15 cellular contexts compared by ENCODE assay signal in the genomic region with DNA sequence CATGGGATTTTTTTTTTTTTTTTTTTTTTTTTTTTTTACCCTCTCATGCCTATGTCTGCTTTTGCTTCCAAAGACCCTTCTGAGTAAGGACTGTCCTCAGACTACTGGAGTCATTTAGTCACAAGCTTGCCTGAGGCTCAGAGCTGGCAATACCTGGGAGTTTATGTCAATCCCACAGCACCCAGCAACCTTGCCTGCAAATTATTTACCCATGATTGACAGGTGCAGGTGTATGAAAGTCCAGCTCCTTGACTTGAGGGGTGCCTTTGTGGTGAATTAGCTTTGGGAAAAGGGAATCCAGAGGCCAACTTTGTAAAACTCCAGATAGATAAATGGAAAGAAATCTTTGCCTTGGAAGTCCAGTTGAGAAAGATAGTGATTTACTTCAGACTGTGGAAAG. TPM values are rescaled to one million over a fixed set of nuclear protein-coding genes. Genes with fewer than 3 reads are reported as not detected.
DNase-seq lines count a peak whose midpoint lies in the region; ATAC-seq, FAIRE-seq and TF ChIP-seq lines count a peak whose summit lies in the region.
"Not testable (repeated sequence)": the region's sequence is repeated elsewhere in the genome, so short reads cannot be mapped to it uniquely, and the experiment has no call there.
"Had no signal": no experiment of that assay in that cellular context is flagged by ENCODE, and none has a peak within 500 bp of the region (broad histone marks: within the 10 kb centered on the region; RNA-seq: fewer than 3 reads in every experiment).

No MANE protein-coding gene starts in this region.

- H3K9ac ChIP-seq in HepG2 (ENCODE audit: insufficient read depth, low read depth, low read length) = not testable (repeated sequence)

- not testable (repeated sequence) for ATAC-seq in CD8-positive, alpha-beta T cell; activated CD8-positive, alpha-beta T cell treated with anti-CD3 and anti-CD28 coated beads for 36 hours; effector memory CD8-positive, alpha-beta T cell (replicated peaks); HepG2; naive thymus-derived CD8-positive, alpha-beta T cell

- H3K27ac ChIP-seq in CD8-positive, alpha-beta T cell (ENCODE audit: low read depth, low read length); SJCRH30; HepG2 (ENCODE audit: extremely low read length, insufficient read depth, low read length); small intestine (ENCODE audit: low read depth in 1 of 2, low read length in 1 of 2): not testable (repeated sequence)

- not testable (repeated sequence) for H3K79me2 ChIP-seq in HepG2 (ENCODE audit: insufficient read depth, low read length)

- H2AFZ ChIP-seq in HepG2 (ENCODE audit: low read length) = not testable (repeated sequence)

- in situ Hi-C loops in HepG2 (cut with HindIII; ENCODE audit: extremely low pct_ligation_motif_present, low pct_unique_long_range_greater_than_20kb) = loop anchor here (10.0 kb wide), 1 partner anchor 45 kb away; no protein-coding TSS in a partner anchor

- H3K4me2 ChIP-seq in HepG2 (ENCODE audit: low read depth, low read length) = not testable (repeated sequence)

- not testable (repeated sequence) for H3K4me3 Mint-ChIP-seq in CD8-positive, alpha-beta T cell; activated CD8-positive, alpha-beta T cell treated with anti-CD3 and anti-CD28 coated beads for 36 hours; activated naive CD8-positive, alpha-beta T cell treated with anti-CD3 and anti-CD28 coated beads for 36 hours; effector memory CD8-positive, alpha-beta T cell; naive thymus-derived CD8-positive, alpha-beta T cell

- not testable (repeated sequence) for TF ChIP-seq POLR2A in HepG2 (IDR thresholded peaks at IDR 0.05; ENCODE audit: insufficient read depth in 1 of 2, low read depth in 2 of 2, low read length in 2 of 2)

- not testable (repeated sequence) for BruUV-seq in HepG2 (replicated peaks; lab: Mats Ljungman, UMichigan)

- not testable (repeated sequence) for H3K36me3 ChIP-seq in CD8-positive, alpha-beta T cell (ENCODE audit: insufficient read depth, low read length); SJCRH30; HepG2 (replicated peaks in 1 of 2; ENCODE audit: control insufficient read depth in 1 of 2, insufficient read depth in 2 of 2, low read length in 2 of 2); small intestine (ENCODE audit: control insufficient read depth in 2 of 2, insufficient read depth in 2 of 2, low read length in 2 of 2)

- TF ChIP-seq CTCF in CD8-positive, alpha-beta T cell (IDR thresholded peaks at IDR 0.05); activated CD8-positive, alpha-beta T cell treated with anti-CD3 and anti-CD28 coated beads for 36 hours (IDR thresholded peaks at IDR 0.05); HepG2 (CRISPR knock-in tag; IDR thresholded peaks at IDR 0.05): not testable (repeated sequence)

- not testable (repeated sequence) for TF ChIP-seq RAD21 in HepG2 (CRISPR knock-in tag; IDR thresholded peaks at IDR 0.05)

- CTCF ChIA-PET in CD8-positive, alpha-beta T cell (lab: Charles Lee) = interaction anchor here (0.8 to 1.1 kb wide), 3 partner anchors 9 to 58 kb away, joined by 3 read pairs; no protein-coding TSS in a partner anchor
- CTCF ChIA-PET in activated CD8-positive, alpha-beta T cell treated with anti-CD3 and anti-CD28 coated beads for 36 hours (lab: Charles Lee); HepG2 (lab: Yijun Ruan, JAX; ENCODE audit: low intra/inter-chr PET ratio, low total read pairs): not testable (repeated sequence)

- not testable (repeated sequence) for H3K4me3 ChIP-seq in CD8-positive, alpha-beta T cell (ENCODE audit: low read depth, low read length); SJCRH30; HepG2 (replicated peaks in 1 of 3; ENCODE audit: insufficient read depth in 1 of 3, low read depth in 2 of 3, low read length in 3 of 3); small intestine (ENCODE audit: low read depth in 1 of 2, low read length in 2 of 2)

- not testable (repeated sequence) for H3K27me3 Mint-ChIP-seq in CD8-positive, alpha-beta T cell (ENCODE audit: low read depth); activated CD8-positive, alpha-beta T cell treated with anti-CD3 and anti-CD28 coated beads for 36 hours; activated naive CD8-positive, alpha-beta T cell treated with anti-CD3 and anti-CD28 coated beads for 36 hours; effector memory CD8-positive, alpha-beta T cell; naive thymus-derived CD8-positive, alpha-beta T cell

- not testable (repeated sequence) for H3K9me3 Mint-ChIP-seq in CD8-positive, alpha-beta T cell; activated CD8-positive, alpha-beta T cell treated with anti-CD3 and anti-CD28 coated beads for 36 hours; activated naive CD8-positive, alpha-beta T cell treated with anti-CD3 and anti-CD28 coated beads for 36 hours; effector memory CD8-positive, alpha-beta T cell; naive thymus-derived CD8-positive, alpha-beta T cell

- POLR2A ChIA-PET in CD8-positive, alpha-beta T cell (lab: Charles Lee); activated CD8-positive, alpha-beta T cell treated with anti-CD3 and anti-CD28 coated beads for 36 hours (lab: Charles Lee): not testable (repeated sequence)
- POLR2A ChIA-PET in HepG2 (lab: Yijun Ruan, JAX) = interaction anchor here (2.2 kb wide), 1 partner anchor 41 kb away, joined by 8 read pairs; no protein-coding TSS in a partner anchor
- POLR2A ChIA-PET in naive thymus-derived CD8-positive, alpha-beta T cell (lab: Charles Lee) = interaction anchor here (0.7 to 1.2 kb wide), 3 partner anchors 27 to 56 kb away, joined by 3 to 6 read pairs (median 4); no protein-coding TSS in a partner anchor

- H4K20me1 ChIP-seq in HepG2 (ENCODE audit: insufficient read depth, low read length) = not testable (repeated sequence)

- not testable (repeated sequence) for DNase-seq in CD8-positive, alpha-beta T cell; activated CD8-positive, alpha-beta T cell treated with anti-CD3 and anti-CD28 coated beads for 36 hours; activated naive CD8-positive, alpha-beta T cell treated with anti-CD3 and anti-CD28 coated beads for 36 hours; effector memory CD8-positive, alpha-beta T cell; HepG2 (ENCODE audit: low spot score); naive thymus-derived CD8-positive, alpha-beta T cell
- peak; percentile 53 to 80 for DNase-seq in SJCRH30
- peak; percentile 12 for DNase-seq in small intestine

- not testable (repeated sequence) for TF ChIP-seq EP300 in HepG2 (IDR thresholded peaks at IDR 0.05; ENCODE audit: low read depth in 2 of 2, low read length in 2 of 2); HepG2 (CRISPR knock-in tag; IDR thresholded peaks at IDR 0.05; ENCODE audit: borderline replicate concordance)

- not testable (repeated sequence) for H3K9me3 ChIP-seq in CD8-positive, alpha-beta T cell (ENCODE audit: low read length); SJCRH30 (replicated peaks); HepG2 (ENCODE audit: low read length); small intestine (ENCODE audit: control insufficient read depth, low read depth)

- not testable (repeated sequence) for H3K4me1 ChIP-seq in CD8-positive, alpha-beta T cell (ENCODE audit: insufficient read depth, low read length); SJCRH30; small intestine (ENCODE audit: control insufficient read depth in 2 of 2, insufficient read depth in 1 of 2, low read depth in 1 of 2, low read length in 1 of 2)
- H3K4me1 ChIP-seq in HepG2 (ENCODE audit: insufficient read depth, low read length) = peaks cover 56% of the 10 kb centered on the region

- peak overlapping the region; percentile 75 for H3K27ac Mint-ChIP-seq in CD8-positive, alpha-beta T cell
- peak overlapping the region; percentile 1 for H3K27ac Mint-ChIP-seq in activated CD8-positive, alpha-beta T cell treated with anti-CD3 and anti-CD28 coated beads for 36 hours
- H3K27ac Mint-ChIP-seq in activated naive CD8-positive, alpha-beta T cell treated with anti-CD3 and anti-CD28 coated beads for 36 hours = peak overlapping the region; percentile 52
- H3K27ac Mint-ChIP-seq in effector memory CD8-positive, alpha-beta T cell = peak overlapping the region; percentile 62 to 81
- peak overlapping the region; percentile 58 to 91 (median 78) for H3K27ac Mint-ChIP-seq in naive thymus-derived CD8-positive, alpha-beta T cell

- intact Hi-C loops in CD8-positive, alpha-beta T cell (cut with DNase I, micrococcal nuclease); activated CD8-positive, alpha-beta T cell treated with anti-CD3 and anti-CD28 coated beads for 36 hours (cut with micrococcal nuclease); HepG2 (cut with micrococcal nuclease; ENCODE audit: unreplicated experiment): not testable (repeated sequence)

- H3K27me3 ChIP-seq in CD8-positive, alpha-beta T cell (ENCODE audit: insufficient read depth, low read length); SJCRH30; HepG2 (ENCODE audit: control insufficient read depth in 1 of 2, insufficient read depth in 2 of 2, low read length in 2 of 2); small intestine (ENCODE audit: control insufficient read depth in 2 of 2, insufficient read depth in 2 of 2, low read length in 2 of 2): not testable (repeated sequence)

- H3K4me1 Mint-ChIP-seq in CD8-positive, alpha-beta T cell (ENCODE audit: low read depth) = peaks cover 62% of the 10 kb centered on the region
- peaks cover 74% of the 10 kb centered on the region for H3K4me1 Mint-ChIP-seq in activated CD8-positive, alpha-beta T cell treated with anti-CD3 and anti-CD28 coated beads for 36 hours (ENCODE audit: low read depth)
- peaks cover 62% of the 10 kb centered on the region for H3K4me1 Mint-ChIP-seq in activated naive CD8-positive, alpha-beta T cell treated with anti-CD3 and anti-CD28 coated beads for 36 hours
- H3K4me1 Mint-ChIP-seq in effector memory CD8-positive, alpha-beta T cell (ENCODE audit: low read depth in 2 of 2) = peaks cover 35 to 52% of the 10 kb centered on the region in 2 donors
- peaks cover 30 to 82% (median 78%) of the 10 kb centered on the region in 4 donors for H3K4me1 Mint-ChIP-seq in naive thymus-derived CD8-positive, alpha-beta T cell

- not testable (repeated sequence) for FAIRE-seq in HepG2 (lab: Jason Lieb, UNC); small intestine (lab: Jason Lieb, UNC)

- H3K36me3 Mint-ChIP-seq in CD8-positive, alpha-beta T cell = peaks cover 87% of the 10 kb centered on the region
- peaks cover 76% of the 10 kb centered on the region for H3K36me3 Mint-ChIP-seq in activated CD8-positive, alpha-beta T cell treated with anti-CD3 and anti-CD28 coated beads for 36 hours (ENCODE audit: low read depth)
- peaks cover 86% of the 10 kb centered on the region for H3K36me3 Mint-ChIP-seq in activated naive CD8-positive, alpha-beta T cell treated with anti-CD3 and anti-CD28 coated beads for 36 hours
- H3K36me3 Mint-ChIP-seq in effector memory CD8-positive, alpha-beta T cell (ENCODE audit: insufficient read depth) = peaks cover 64% of the 10 kb centered on the region
- peaks cover 6 to 92% (median 51%) of the 10 kb centered on the region in 3 donors for H3K36me3 Mint-ChIP-seq in naive thymus-derived CD8-positive, alpha-beta T cell

RNA-seq across cellular contexts. Expression of a gene that starts 53.2 kb away (rescaled TPM):
- under 1 TPM; 0.11 to 0.25 TPM for total RNA-seq in CD8-positive, alpha-beta T cell
- total RNA-seq in SJCRH30 (2014; rRNA removed; shearing (Covaris generic)) = not detected in 2 replicates
- under 1 TPM in 1 of 2 experiments, not detected in 1; 0.07 TPM for total RNA-seq in activated CD8-positive, alpha-beta T cell treated with anti-CD3 and anti-CD28 coated beads for 36 hours
- not detected for total RNA-seq in activated naive CD8-positive, alpha-beta T cell treated with anti-CD3 and anti-CD28 coated beads for 36 hours
- total RNA-seq in HepG2 (2016; rRNA removed; fragmentation: Illumina TruSeq; extraction: Trizol) = not detected in 2 replicates
- total RNA-seq in HepG2 (2016; cell fraction: cytosol; rRNA removed; fragmentation: Illumina TruSeq; extraction: Trizol; ENCODE audit: low read depth) = not detected in 2 replicates
- not detected in 2 replicates for total RNA-seq in HepG2 (2016; cell fraction: insoluble cytoplasmic fraction; rRNA removed; fragmentation: Illumina TruSeq; extraction: Trizol)
- total RNA-seq in HepG2 (2016; cell fraction: membrane; rRNA removed; fragmentation: Illumina TruSeq; extraction: Trizol) = not detected in 2 replicates
- not detected in 2 replicates for total RNA-seq in HepG2 (2016; cell fraction: nucleus; rRNA removed; fragmentation: Illumina TruSeq; extraction: Trizol)
- polyA plus RNA-seq in HepG2 (2011; rRNA removed) (not detected in 2 replicates), small intestine (under 1 TPM in 1 of 3 donors, not detected in 2; 0.01 TPM)
- not detected in 2 replicates for polyA plus RNA-seq in HepG2 (2011; cell fraction: cytosol; rRNA removed)
- not detected in 2 replicates for polyA plus RNA-seq in HepG2 (2011; cell fraction: nucleus; rRNA removed)
- not detected in 2 replicates for polyA plus RNA-seq in HepG2 (2012)
- polyA plus RNA-seq in HepG2 (2016; cell fraction: cytosol; fragmentation: Illumina TruSeq; extraction: Trizol; ENCODE audit: low read depth) = not detected in 2 replicates
- polyA plus RNA-seq in HepG2 (2016; cell fraction: insoluble cytoplasmic fraction; fragmentation: Illumina TruSeq; extraction: Trizol; ENCODE audit: low read depth) = not detected in 2 replicates
- not detected in 2 replicates for polyA plus RNA-seq in HepG2 (2016; cell fraction: membrane; fragmentation: Illumina TruSeq; extraction: Trizol; ENCODE audit: low read depth)
- polyA plus RNA-seq in HepG2 (2016; cell fraction: nucleus; fragmentation: Illumina TruSeq; extraction: Trizol; ENCODE audit: insufficient read depth, low read depth) = not detected in 2 replicates
- polyA minus RNA-seq in HepG2 (2011; rRNA and poly(A)+ RNA removed; ENCODE audit: low replicate concordance) = not detected in 2 replicates
- not detected in 2 replicates for polyA minus RNA-seq in HepG2 (2011; cell fraction: cytosol; rRNA and poly(A)+ RNA removed)
- polyA minus RNA-seq in HepG2 (2011; cell fraction: nucleus; rRNA and poly(A)+ RNA removed) = 0.12 TPM in 1 of 2 replicates, not detected in the other
- total RNA-seq in naive thymus-derived CD8-positive, alpha-beta T cell = 1 to 10 TPM; 2.6 to 3.0 TPM
- polyA plus RNA-seq in naive thymus-derived CD8-positive, alpha-beta T cell = under 1 TPM; 0.06 to 0.10 (median 0.08) TPM
- total RNA-seq: A172, Calu3, G401, GM12878, HFFc6, HT1080, IMR-90 had no signal
- polyA plus RNA-seq: GM12878, IMR-90 had no signal

Comparison
In these comparisons a context has a peak if more than half of its experiments do, and no peak if none do; other contexts are left out.
1. H3K27ac Mint-ChIP-seq: peak in every context shown above with its lines; median percentile 78 in naive thymus-derived CD8-positive, alpha-beta T cell; 75 in CD8-positive, alpha-beta T cell; 72 in effector memory CD8-positive, alpha-beta T cell; 52 in activated naive CD8-positive, alpha-beta T cell treated with anti-CD3 and anti-CD28 coated beads for 36 hours; 1 in activated CD8-positive, alpha-beta T cell treated with anti-CD3 and anti-CD28 coated beads for 36 hours.